9 cellular contexts compared by ENCODE assay signal in genomic region chr2:161243873-161244272, GRCh38.
DNase-seq lines count a peak whose midpoint lies in the region; ATAC-seq and TF ChIP-seq lines count a peak whose summit lies in the region.
"Had no signal": no experiment of that assay in that cellular context is flagged by ENCODE, and none has a peak within 500 bp of the region (broad histone marks: within the 10 kb centered on the region; RNA-seq: fewer than 3 reads in every experiment).

No MANE protein-coding gene starts in this region.

- peak overlapping the region; percentile 36 for H3K4me3 ChIP-seq in GM12875 (ENCODE audit: low read depth, low read length)
- H3K4me3 ChIP-seq in Peyer's patch, result peak overlapping the region in 3 of 4 donors; percentile 50 to 60 (median 55)
- H3K4me3 ChIP-seq in duodenal mucosa (ENCODE audit: low read depth in 1 of 2, low read length in 2 of 2), result peak overlapping the region; percentile 73 to 76
- no peak overlapping the region for H3K4me3 ChIP-seq in parathyroid adenoma (ENCODE audit: low read depth, low read length)

- H3K36me3 ChIP-seq in Peyer's patch, result no peaks in the 10 kb centered on the region
- H3K36me3 ChIP-seq in duodenal mucosa (ENCODE audit: control insufficient read depth in 1 of 2, insufficient read depth in 2 of 2, low read length in 2 of 2), result no peaks in the 10 kb centered on the region
- H3K36me3 ChIP-seq in parathyroid adenoma (ENCODE audit: control insufficient read depth, insufficient read depth, low read length), result no peaks in the 10 kb centered on the region

- H3K79me2 ChIP-seq in parathyroid adenoma, result no peaks in the 10 kb centered on the region

- H3K4me2 ChIP-seq in parathyroid adenoma (ENCODE audit: low read length), result no peak overlapping the region

- no peak for TF ChIP-seq POLR2A in Peyer's patch (IDR thresholded peaks at IDR 0.05)

- H3K27ac ChIP-seq in Peyer's patch (peak overlapping the region in 2 of 4 donors; percentile 76), duodenal mucosa (ENCODE audit: low read depth, low read length) (no peak overlapping the region), parathyroid adenoma (peak overlapping the region; percentile 96)

- peak overlapping the region in 1 of 2 donors; percentile 73 for H3K9ac ChIP-seq in duodenal mucosa (ENCODE audit: low read depth in 1 of 2, low read length in 2 of 2)
- peak overlapping the region; percentile 51 for H3K9ac ChIP-seq in parathyroid adenoma

- H3K9me3 ChIP-seq in Peyer's patch, result no peaks in the 10 kb centered on the region
- no peaks in the 10 kb centered on the region for H3K9me3 ChIP-seq in duodenal mucosa (ENCODE audit: control insufficient read depth in 1 of 2, low read length in 2 of 2)
- H3K9me3 ChIP-seq in parathyroid adenoma (ENCODE audit: control insufficient read depth, low read length), result no peaks in the 10 kb centered on the region

- TF ChIP-seq CTCF in GM12875 (IDR thresholded peaks at IDR 0.05; ENCODE audit: borderline replicate concordance, insufficient read depth, low read depth, low read length), result no peak
- TF ChIP-seq CTCF in Peyer's patch (IDR thresholded peaks at IDR 0.05), result no peak
- TF ChIP-seq CTCF in parathyroid adenoma (IDR thresholded peaks at IDR 0.05), result no peak

- ATAC-seq in GM19324 (IDR thresholded peaks at IDR 0.05; ENCODE audit: low FRiP score, unreplicated experiment), result no peak
- ATAC-seq in GM19395 (IDR thresholded peaks at IDR 0.05; ENCODE audit: unreplicated experiment), result no peak

- H3K4me1 ChIP-seq in Peyer's patch (peaks cover 0 to 12% (median 0%) of the 10 kb centered on the region in 4 donors), duodenal mucosa (ENCODE audit: control insufficient read depth in 1 of 2, insufficient read depth in 2 of 2, low read length in 2 of 2) (peaks cover 12 to 15% of the 10 kb centered on the region in 2 donors), parathyroid adenoma (peaks cover 21% of the 10 kb centered on the region)

- DNase-seq in Peyer's patch (no peak), iPS-NIHi7 (ENCODE audit: extremely low spot score) (no peak), NCI-H2029 treated with DMSO at 0.1 percent for 48 hours (lab: John Stamatoyannopoulos, UW) (no peak)
- DNase-seq: NCI-H526 treated with DMSO at 0.1 percent for 48 hours had no signal

- H2AFZ ChIP-seq in parathyroid adenoma, result peak overlapping the region; percentile 74

- H3K27me3 ChIP-seq in Peyer's patch, result no peaks in the 10 kb centered on the region
- no peaks in the 10 kb centered on the region for H3K27me3 ChIP-seq in duodenal mucosa (ENCODE audit: control insufficient read depth in 1 of 2, insufficient read depth in 2 of 2, low read length in 2 of 2)
- H3K27me3 ChIP-seq in parathyroid adenoma (ENCODE audit: control insufficient read depth, insufficient read depth, low read length), result no peaks in the 10 kb centered on the region
